ENCODE assay signal across 23 cellular contexts in genomic region chr6:84447651-84448050, GRCh38.
DNase-seq lines count a peak whose midpoint lies in the region; ATAC-seq, FAIRE-seq and TF ChIP-seq lines count a peak whose summit lies in the region.
"Had no signal": no experiment of that assay in that cellular context is flagged by ENCODE, and none has a peak within 500 bp of the region (broad histone marks: within the 10 kb centered on the region; RNA-seq: fewer than 3 reads in every experiment).

No MANE protein-coding gene starts in this region.

- intact Hi-C loops in K562 (cut with micrococcal nuclease) (no loop called here), right cardiac atrium (cut with DNase I) (no loop called here)

- H3K27me3 ChIP-seq in K562 (ENCODE audit: control insufficient read depth in 2 of 2, insufficient read depth in 2 of 2, low read length in 2 of 2), result no peaks in the 10 kb centered on the region
- H3K27me3 ChIP-seq in right cardiac atrium (ENCODE audit: control insufficient read depth, insufficient read depth), result no peaks in the 10 kb centered on the region

- no peaks in the 10 kb centered on the region for H3K9me1 ChIP-seq in K562 (ENCODE audit: control insufficient read depth, insufficient read depth, low read length)

- no peak for TF ChIP-seq POLR2A in K562 (conservative IDR thresholded peaks at IDR 0.05)

- 5% methylated on average over 3 of the region's 3 CpGs for whole genome bisulfite sequencing in K562 (ENCODE audit: insufficient coverage, low coverage, missing lambda C conversion rate)
- 82% methylated on average over 3 of the region's 3 CpGs for WGBS in right cardiac atrium

- no TSS peak for BruUV-seq in K562 (replicated peaks; lab: Mats Ljungman, UMichigan)

- H3K9ac ChIP-seq in K562 (ENCODE audit: insufficient read depth in 1 of 2, low read depth in 2 of 2, low read length in 2 of 2), result no peak overlapping the region

- H3K4me2 ChIP-seq in K562 (ENCODE audit: insufficient read depth, low read length), result no peak overlapping the region

- H3K27ac ChIP-seq in K562 (ENCODE audit: extremely low read depth, low read depth, low read length) (no peak overlapping the region), right cardiac atrium (ENCODE audit: low read length) (no peak overlapping the region)
- H3K27ac ChIP-seq: 22Rv1, C4-2B, RWPE1 had no signal

- no peak for TF ChIP-seq CTCF in K562 (IDR thresholded peaks at IDR 0.05 in 2 of 3, conservative IDR thresholded peaks at IDR 0.05 in 1 of 3; ENCODE audit: insufficient read depth in 2 of 3, low read depth in 1 of 3, low read length in 3 of 3)
- no peak for TF ChIP-seq CTCF in type B pancreatic cell (conservative IDR thresholded peaks at IDR 0.05)

- POLR2A ChIA-PET in K562 (lab: Yijun Ruan, JAX), result no interaction called here

- FAIRE-seq in K562 (lab: Jason Lieb, UNC), result peak; percentile 32
- FAIRE-seq: D721Med, GM12892, GM18507 had no signal

- ATAC-seq in K562 (no peak; the same call in 2 of the 3 replicates), T-helper 17 cell (no peak), right cardiac atrium (no peak)
- ATAC-seq: PC-3 had no signal

- H3K4me3 Mint-ChIP-seq in T-helper 17 cell (no peak overlapping the region), type B pancreatic cell (no peak overlapping the region)

- peak overlapping the region; percentile 66 for H2AFZ ChIP-seq in K562 (ENCODE audit: low read depth, low read length)

- H3K4me3 ChIP-seq in K562 (no peak overlapping the region), right cardiac atrium (ENCODE audit: low read length) (no peak overlapping the region)

- no peaks in the 10 kb centered on the region for H3K9me3 Mint-ChIP-seq in type B pancreatic cell

- in situ Hi-C loops in K562 (cut with MboI), result loop anchor here (25.0 kb wide), 1 partner anchor 865 kb away; no protein-coding TSS in a partner anchor

- CTCF ChIA-PET in K562 (lab: Yijun Ruan, JAX; ENCODE audit: low intra/inter-chr PET ratio), result no interaction called here

- H3K79me2 ChIP-seq in K562 (ENCODE audit: control insufficient read depth, insufficient read depth, low read length), result no peaks in the 10 kb centered on the region

- H4K20me1 ChIP-seq in K562 (replicated peaks; ENCODE audit: control insufficient read depth, insufficient read depth, low read length), result no peaks in the 10 kb centered on the region

- no peak for TF ChIP-seq EP300 in K562 (IDR thresholded peaks at IDR 0.05; ENCODE audit: low read length)

- H3K4me1 Mint-ChIP-seq in T-helper 17 cell, result no peaks in the 10 kb centered on the region
- H3K4me1 Mint-ChIP-seq in type B pancreatic cell (ENCODE audit: unreplicated experiment), result peaks cover 5% of the 10 kb centered on the region

- H3K36me3 Mint-ChIP-seq in T-helper 17 cell (ENCODE audit: low read depth), result no peaks in the 10 kb centered on the region
- H3K36me3 Mint-ChIP-seq in type B pancreatic cell, result no peaks in the 10 kb centered on the region

- no peak overlapping the region for H3K27ac Mint-ChIP-seq in T-helper 17 cell
- H3K27ac Mint-ChIP-seq in type B pancreatic cell, result no peak overlapping the region

- no peaks in the 10 kb centered on the region for H3K27me3 Mint-ChIP-seq in T-helper 17 cell
- peaks cover 9% of the 10 kb centered on the region for H3K27me3 Mint-ChIP-seq in type B pancreatic cell

- H3K9me3 ChIP-seq in K562 (replicated peaks; ENCODE audit: control insufficient read depth, insufficient read depth, low read depth, low read length) (no peaks in the 10 kb centered on the region), T-helper 17 cell (ENCODE audit: control insufficient read depth, low read length, poor library complexity, severe bottlenecking) (no peaks in the 10 kb centered on the region), right cardiac atrium (ENCODE audit: control insufficient read depth, low read length) (no peaks in the 10 kb centered on the region)

- DNase-seq in NCI-H82 (lab: John Stamatoyannopoulos, UW) (peak; percentile 4), NCI-H82 treated with DMSO at 0.1 percent for 48 hours (lab: John Stamatoyannopoulos, UW; ENCODE audit: unreplicated experiment) (no peak), K562 (ENCODE audit: extremely low read depth in 1 of 4, low spot score in 3 of 4) (peak in 2 of 4 experiments; percentile 7 to 11), iPS-NIHi7 (ENCODE audit: extremely low spot score) (peak; percentile 31), T-helper 17 cell (no peak), type B pancreatic cell (ENCODE audit: extremely low spot score, unreplicated experiment) (no peak), right cardiac atrium (no peak)
- no peak for DNase-seq in stimulated activated CD4-positive, alpha-beta T cell treated with anti-CD3 and anti-CD28 coated beads, Interleukin-12 subunit alpha, Interleukin-12 subunit beta, amount 100 ng/mL, for 4 hours
- DNase-seq: AML-193, H7, MM.1S, NCI-H1092, NCI-H1436 treated with DMSO at 0.1 percent for 48 hours, NCI-H2029 treated with DMSO at 0.1 percent for 48 hours, NCI-H2171 treated with DMSO at 0.1 percent for 48 hours, NCI-H748 treated with DMSO at 0.1 percent for 48 hours, PC-3 had no signal

- H3K4me1 ChIP-seq in K562 (replicated peaks in 1 of 2; ENCODE audit: control insufficient read depth in 2 of 2, insufficient read depth in 2 of 2, low read length in 2 of 2) (no peaks in the 10 kb centered on the region), right cardiac atrium (ENCODE audit: control insufficient read depth, insufficient read depth, low read length) (no peaks in the 10 kb centered on the region)

- no peaks in the 10 kb centered on the region for H3K36me3 ChIP-seq in K562 (ENCODE audit: control insufficient read depth, insufficient read depth, low read length)

- TF ChIP-seq RAD21 in K562 (CRISPR knock-in tag; conservative IDR thresholded peaks at IDR 0.05 in 1 of 2, IDR thresholded peaks at IDR 0.05 in 1 of 2), result no peak

TF ChIP-seq in K562, 482 proteins besides CTCF, POLR2A, EP300 and RAD21:
- TF ChIP-seq ZEB2 (IDR thresholded peaks at IDR 0.05), result no peak
- peak; percentile 10 for TF ChIP-seq PRDM10 (IDR thresholded peaks at IDR 0.05; ENCODE audit: partially characterized antibody)
- TF ChIP-seq YY1 (IDR thresholded peaks at IDR 0.05; ENCODE audit: borderline replicate concordance in 1 of 3, control insufficient read depth in 1 of 3, extremely low read depth in 1 of 3, insufficient read depth in 3 of 3, insufficient read length in 1 of 3, insufficient replicate concordance in 2 of 3, low read depth in 1 of 3, low read length in 2 of 3), result peak in 1 of 3 experiments; percentile 64
- TF ChIP-seq MYC (IDR thresholded peaks at IDR 0.05; ENCODE audit: low read depth, low read length), result no peak
- TF ChIP-seq MYC (CRISPR knock-in tag; IDR thresholded peaks at IDR 0.05; ENCODE audit: borderline replicate concordance, low read depth), result no peak
- no peak for TF ChIP-seq SMAD2 (IDR thresholded peaks at IDR 0.05; ENCODE audit: low read depth, low read length)
- TF ChIP-seq CREM (IDR thresholded peaks at IDR 0.05; ENCODE audit: low read depth), result no peak
- TF ChIP-seq, protein P1, sequence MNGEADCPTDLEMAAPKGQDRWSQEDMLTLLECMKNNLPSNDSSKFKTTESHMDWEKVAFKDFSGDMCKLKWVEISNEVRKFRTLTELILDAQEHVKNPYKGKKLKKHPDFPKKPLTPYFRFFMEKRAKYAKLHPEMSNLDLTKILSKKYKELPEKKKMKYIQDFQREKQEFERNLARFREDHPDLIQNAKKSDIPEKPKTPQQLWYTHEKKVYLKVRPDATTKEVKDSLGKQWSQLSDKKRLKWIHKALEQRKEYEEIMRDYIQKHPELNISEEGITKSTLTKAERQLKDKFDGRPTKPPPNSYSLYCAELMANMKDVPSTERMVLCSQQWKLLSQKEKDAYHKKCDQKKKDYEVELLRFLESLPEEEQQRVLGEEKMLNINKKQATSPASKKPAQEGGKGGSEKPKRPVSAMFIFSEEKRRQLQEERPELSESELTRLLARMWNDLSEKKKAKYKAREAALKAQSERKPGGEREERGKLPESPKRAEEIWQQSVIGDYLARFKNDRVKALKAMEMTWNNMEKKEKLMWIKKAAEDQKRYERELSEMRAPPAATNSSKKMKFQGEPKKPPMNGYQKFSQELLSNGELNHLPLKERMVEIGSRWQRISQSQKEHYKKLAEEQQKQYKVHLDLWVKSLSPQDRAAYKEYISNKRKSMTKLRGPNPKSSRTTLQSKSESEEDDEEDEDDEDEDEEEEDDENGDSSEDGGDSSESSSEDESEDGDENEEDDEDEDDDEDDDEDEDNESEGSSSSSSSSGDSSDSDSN (IDR thresholded peaks at IDR 0.05; ENCODE audit: borderline replicate concordance in 1 of 2, low read depth in 2 of 2, low read length in 2 of 2), result no peak

Comparison
In these comparisons a context has a peak if more than half of its experiments do, and no peak if none do; other contexts are left out.
1. DNase-seq: peak in NCI-H82 (single experiment) and iPS-NIHi7 (single experiment); none in NCI-H82 treated with DMSO at 0.1 percent for 48 hours (single experiment), T-helper 17 cell (0 of 3), type B pancreatic cell (single experiment), right cardiac atrium (0 of 3) and stimulated activated CD4-positive, alpha-beta T cell treated with anti-CD3 and anti-CD28 coated beads, Interleukin-12 subunit alpha, Interleukin-12 subunit beta, amount 100 ng/mL, for 4 hours (single experiment).